Comparison of ENCODE assay signal across 7 cellular contexts in genomic region chr15:41493902-41494189, GRCh38. TPM values are rescaled to one million over a fixed set of nuclear protein-coding genes. Genes with fewer than 3 reads are reported as not detected.
DNase-seq lines count a peak whose midpoint lies in the region; ATAC-seq and TF ChIP-seq lines count a peak whose summit lies in the region.

No MANE protein-coding gene starts in this region.

- TF ChIP-seq CTCF in Loucy (conservative IDR thresholded peaks at IDR 0.05; ENCODE audit: low read length) (no peak), fibroblast of mammary gland (conservative IDR thresholded peaks at IDR 0.05; ENCODE audit: control insufficient read depth, insufficient read depth, low read depth, low read length) (no peak), spleen (IDR thresholded peaks at IDR 0.05 in 8 of 11, conservative IDR thresholded peaks at IDR 0.05 in 3 of 11) (no peak)

- DNase-seq in fibroblast of mammary gland (ENCODE audit: low read depth) (no peak), spleen (no peak), LoVo (ENCODE audit: low spot score) (no peak), GM19238 (ENCODE audit: insufficient read length, low spot score) (no peak)
- DNase-seq in activated CD4-positive, CD25-positive, alpha-beta regulatory T cell (lab: John Stamatoyannopoulos, UW), result no peak

- no peaks in the 10 kb centered on the region for H3K79me2 ChIP-seq in Loucy (ENCODE audit: insufficient read depth, low read length)

- peak overlapping the region; percentile 70 for H3K4me2 ChIP-seq in Loucy (ENCODE audit: low read depth, low read length, poor library complexity, severe bottlenecking)

- H3K36me3 ChIP-seq in Loucy (ENCODE audit: insufficient read depth, low read length) (no peaks in the 10 kb centered on the region), spleen (no peaks in the 10 kb centered on the region)

- H2AFZ ChIP-seq in Loucy (ENCODE audit: low read length), result peak overlapping the region; percentile 67

- H4K20me1 ChIP-seq in Loucy (ENCODE audit: insufficient read depth, low read length, poor library complexity, severe bottlenecking), result no peaks in the 10 kb centered on the region

- no peak overlapping the region for H3K9ac ChIP-seq in Loucy (ENCODE audit: low read depth, low read length, poor library complexity, severe bottlenecking)

- no peaks in the 10 kb centered on the region for H3F3A ChIP-seq in Loucy (ENCODE audit: low read depth)

- H3K9me3 ChIP-seq in Loucy (ENCODE audit: insufficient read depth, low read depth, low read length) (no peaks in the 10 kb centered on the region), spleen (no peaks in the 10 kb centered on the region)

- no peak for TF ChIP-seq POLR2A in spleen (IDR thresholded peaks at IDR 0.05)

- 0 to 1% (median 0%) methylated on average over 25 to 41 of the region's 41 CpGs; no CpG with 5 or more reads in 2 of the 5 donors for WGBS in spleen, 5 donors

- H3K27ac ChIP-seq in spleen, result no peak overlapping the region

- peak overlapping the region; percentile 87 for H3K4me3 ChIP-seq in Loucy (ENCODE audit: low read length, poor library complexity, severe bottlenecking)
- H3K4me3 ChIP-seq in fibroblast of mammary gland (ENCODE audit: control insufficient read depth, low read depth, low read length), result peak overlapping the region; percentile 42
- H3K4me3 ChIP-seq in spleen, result peak overlapping the region; percentile 37 to 83 (median 72)

- intact Hi-C loops in spleen (cut with DNase I; ENCODE audit: low total_unique reads), result no loop called here

- H3K27me3 ChIP-seq in Loucy (ENCODE audit: insufficient read depth, low read length, poor library complexity, severe bottlenecking) (no peaks in the 10 kb centered on the region), spleen (replicated peaks in 1 of 7) (peaks cover 0 to 92% (median 50%) of the 10 kb centered on the region in 7 donors)

- H3K4me1 ChIP-seq in Loucy (ENCODE audit: insufficient read depth, low read length, poor library complexity, severe bottlenecking), result peaks cover 18% of the 10 kb centered on the region
- H3K4me1 ChIP-seq in spleen, result peaks cover 30 to 45% (median 36%) of the 10 kb centered on the region in 6 donors

- no peaks in the 10 kb centered on the region for H3K9me2 ChIP-seq in Loucy (replicated peaks; ENCODE audit: low read depth, low read length)

- ATAC-seq in GM21381 (IDR thresholded peaks at IDR 0.05; ENCODE audit: unreplicated experiment), result peak; percentile 8

RNA-seq across cellular contexts. Expression of gene ITPKA, which starts 0.2 kb away (rescaled TPM):
- under 1 TPM in 3 of 7 donors, not detected in 4; 0.17 to 0.51 (median 0.37) TPM for total RNA-seq in spleen
- polyA plus RNA-seq in spleen, result under 1 TPM; 0.09 to 0.19 (median 0.18) TPM

RNA-seq across cellular contexts. Expression of gene LTK, which starts 19.8 kb away (rescaled TPM):
- total RNA-seq in spleen, result 1 to 10 TPM; 2.0 to 7.0 (median 4.5) TPM
- 1 to 10 TPM in 2 of 3 donors, under 1 TPM in 1; 0.93 to 5.3 (median 4.5) TPM for polyA plus RNA-seq in spleen

RNA-seq across cellular contexts. Expression of gene RPAP1, which starts 50.2 kb away (rescaled TPM):
- 10 to 100 TPM; 15.8 to 35.9 (median 27.7) TPM for total RNA-seq in spleen
- 10 to 100 TPM in 2 of 3 donors, 1 to 10 TPM in 1; 7.9 to 11.8 (median 10.2) TPM for polyA plus RNA-seq in spleen
